ENCODE assay signal across 8 cellular contexts in the genomic region with DNA sequence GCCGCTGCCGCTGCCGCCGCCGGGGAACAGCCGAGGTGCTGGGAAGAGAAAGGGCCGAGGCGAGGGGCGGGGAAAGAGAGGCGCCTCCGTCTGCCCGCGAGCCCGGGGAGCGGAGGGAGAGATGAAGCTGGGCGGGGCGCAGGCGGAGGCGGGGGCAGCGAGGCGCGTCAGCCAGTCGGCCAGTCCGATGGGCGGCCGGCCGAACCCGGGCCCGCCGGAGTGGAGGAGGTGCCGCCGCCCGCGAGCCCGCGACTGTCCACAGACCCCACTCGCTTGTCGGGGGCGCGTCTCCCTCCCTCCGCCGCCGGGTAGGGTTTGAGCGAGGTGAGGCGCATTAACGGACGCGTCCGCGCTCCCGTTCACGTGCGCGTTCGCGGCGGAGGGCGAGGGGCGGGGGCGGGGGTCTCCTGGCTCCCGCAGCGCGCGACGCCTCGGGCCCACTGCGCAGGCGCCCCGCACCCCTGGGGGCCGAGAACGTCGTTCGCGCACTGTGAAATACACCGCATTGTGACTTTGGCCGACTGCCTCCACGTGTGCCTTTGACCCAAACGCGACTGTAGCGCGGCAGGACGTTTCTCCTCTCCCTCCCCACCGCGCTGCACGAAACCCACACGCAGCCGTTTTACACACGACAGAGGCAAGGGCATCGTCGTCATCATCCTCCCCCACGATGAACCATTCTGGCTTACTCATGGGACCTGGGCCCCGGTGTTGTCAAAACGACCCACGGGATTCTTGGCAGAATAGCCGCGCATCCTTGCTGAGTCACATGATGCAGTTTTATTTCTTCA. TPM values are rescaled to one million over a fixed set of nuclear protein-coding genes. Genes with fewer than 3 reads are reported as not detected.
DNase-seq lines count a peak whose midpoint lies in the region; ATAC-seq and TF ChIP-seq lines count a peak whose summit lies in the region.

A gene (minus strand): TSS at position 92 of the 791 bp plus-strand sequence. CDS start 148 bp downstream, outside the sequence.

- H3K4me3 ChIP-seq in AG04450 (ENCODE audit: low read depth, low read length) (peak within 1 kb of the TSS; percentile 63), parathyroid adenoma (ENCODE audit: low read depth, low read length) (peak within 1 kb of the TSS; percentile 40), uterus (peak within 1 kb of the TSS; percentile 30 to 62)

- peak within 1 kb of the TSS; percentile 79 for H2AFZ ChIP-seq in parathyroid adenoma

- intact Hi-C loops in uterus (cut with DNase I; ENCODE audit: low total_unique reads): no loop called here

- H3K9ac ChIP-seq in parathyroid adenoma: no peak within 1 kb of the TSS

- DNase-seq in AG04450 (ENCODE audit: low read depth, low spot score) (no peak), NCI-H82 (lab: John Stamatoyannopoulos, UW) (peak; percentile 94), globus pallidus (ENCODE audit: low spot score) (peak; percentile 19), uterus (peak; percentile 53 to 64), cortex of kidney (lab: John Stamatoyannopoulos, UW) (no peak)
- peak; percentile 17 for DNase-seq in activated T-helper 9 cell treated with anti-CD3 and anti-CD28 coated beads, Interleukin-2, amount 50 U/mL, for 16 hours (ENCODE audit: low read depth)

- H3K36me3 ChIP-seq in parathyroid adenoma (ENCODE audit: control insufficient read depth, insufficient read depth, low read length): no peaks in the 10 kb centered on the region
- H3K36me3 ChIP-seq in uterus: no peaks in the 10 kb centered on the region

- TF ChIP-seq POLR2A in uterus (IDR thresholded peaks at IDR 0.05): peak in 1 of 2 donors; percentile 23

- CTCF ChIA-PET in AG04450 (lab: Charles Lee): interaction anchor here (0.9 kb wide), 1 partner anchor 9 kb away, joined by 3 read pairs; no protein-coding TSS in a partner anchor

- peak within 1 kb of the TSS; percentile 47 for H3K27ac ChIP-seq in AG04450 (ENCODE audit: low read depth, low read length)
- no peak within 1 kb of the TSS for H3K27ac ChIP-seq in parathyroid adenoma
- H3K27ac ChIP-seq in uterus: peak within 1 kb of the TSS in 1 of 2 donors; percentile 62

- peak; percentile 54 for ATAC-seq in GM19467 (IDR thresholded peaks at IDR 0.05; ENCODE audit: unreplicated experiment)

- H3K9me3 ChIP-seq in AG04450 (ENCODE audit: control insufficient read depth, insufficient read depth, low read length) (no peaks in the 10 kb centered on the region), parathyroid adenoma (ENCODE audit: control insufficient read depth, low read length) (no peaks in the 10 kb centered on the region), uterus (no peaks in the 10 kb centered on the region)

- H3K79me2 ChIP-seq in parathyroid adenoma: no peaks in the 10 kb centered on the region

- no peak for TF ChIP-seq CTCF in AG04450 (IDR thresholded peaks at IDR 0.05; ENCODE audit: low read depth, low read length)
- TF ChIP-seq CTCF in parathyroid adenoma (IDR thresholded peaks at IDR 0.05): no peak
- TF ChIP-seq CTCF in uterus (IDR thresholded peaks at IDR 0.05): no peak

- POLR2A ChIA-PET in AG04450 (lab: Yijun Ruan, JAX): interaction anchor here (1.0 kb wide), 1 partner anchor 9 kb away, joined by 3 read pairs; no protein-coding TSS in a partner anchor

- H3K27me3 ChIP-seq in AG04450 (ENCODE audit: control insufficient read depth, insufficient read depth, low read length) (no peaks in the 10 kb centered on the region), parathyroid adenoma (ENCODE audit: control insufficient read depth, insufficient read depth, low read length) (no peaks in the 10 kb centered on the region), uterus (no peaks in the 10 kb centered on the region)

- peak within 1 kb of the TSS; percentile 61 for H3K4me2 ChIP-seq in parathyroid adenoma (ENCODE audit: low read length)

- H3K4me1 ChIP-seq in parathyroid adenoma: no peaks in the 10 kb centered on the region
- no peaks in the 10 kb centered on the region for H3K4me1 ChIP-seq in uterus

RNA-seq across cellular contexts. Expression of the gene that starts here (rescaled TPM):
- 17.4 and 20.2 TPM in 2 replicates for polyA plus RNA-seq in AG04450 (2011; rRNA removed)
- polyA minus RNA-seq in AG04450 (2011; rRNA and poly(A)+ RNA removed): 6.0 and 10.2 TPM in 2 replicates
- total RNA-seq in uterus: 10 to 100 TPM in 2 of 4 donors, 1 to 10 TPM in 2; 1.8 to 21.1 (median 7.8) TPM

Comparison
In these comparisons a context has a peak if more than half of its experiments do, and no peak if none do; other contexts are left out.
1. DNase-seq: peak in NCI-H82 (single experiment), activated T-helper 9 cell treated with anti-CD3 and anti-CD28 coated beads, Interleukin-2, amount 50 U/mL, for 16 hours (single experiment), globus pallidus (single experiment) and uterus (2 of 2); none in AG04450 (single experiment) and cortex of kidney (single experiment).
2. Peak in every context shown above with its lines, with median percentiles within 50 percentile points of each other: H3K4me3 ChIP-seq.